Comparison of ENCODE assay signal across 2 cellular contexts in genomic region chr4:151110236-151110635, GRCh38.
TF ChIP-seq lines count a peak whose summit lies in the region.

No MANE protein-coding gene starts in this region.

TF ChIP-seq in IMR-90, 13 proteins besides CTCF, POLR2A, EP300 and RAD21:
- no peak for TF ChIP-seq RFX5 (IDR thresholded peaks at IDR 0.05; ENCODE audit: low read depth, low read length)
- no peak for TF ChIP-seq RCOR1 (IDR thresholded peaks at IDR 0.05; ENCODE audit: insufficient replicate concordance, low read length)
- no peak for TF ChIP-seq USF2 (IDR thresholded peaks at IDR 0.05; ENCODE audit: low read depth, low read length)
- no peak for TF ChIP-seq NFE2L2 (IDR thresholded peaks at IDR 0.05; ENCODE audit: low read depth, low read length)
- no peak for TF ChIP-seq MAFK (IDR thresholded peaks at IDR 0.05; ENCODE audit: low read depth, low read length)
- TF ChIP-seq CEBPB (IDR thresholded peaks at IDR 0.05; ENCODE audit: low read depth, low read length): no peak
- no peak for TF ChIP-seq SMC3 (IDR thresholded peaks at IDR 0.05; ENCODE audit: low read depth, low read length)
- TF ChIP-seq FOS (IDR thresholded peaks at IDR 0.05; ENCODE audit: low read depth, low read length): no peak
- TF ChIP-seq CHD1 (IDR thresholded peaks at IDR 0.05; ENCODE audit: low read depth, low read length): no peak
- no peak for TF ChIP-seq MAZ (IDR thresholded peaks at IDR 0.05; ENCODE audit: borderline replicate concordance, low read depth, low read length)
- TF ChIP-seq ELK1 (IDR thresholded peaks at IDR 0.05; ENCODE audit: borderline replicate concordance, low read depth, low read length): no peak
- no peak for TF ChIP-seq MXI1 (IDR thresholded peaks at IDR 0.05; ENCODE audit: borderline replicate concordance, low read depth, low read length)
- no peak for TF ChIP-seq BHLHE40 (IDR thresholded peaks at IDR 0.05; ENCODE audit: low read depth, low read length)

TF ChIP-seq in WTC11, 78 proteins besides CTCF, POLR2A, EP300 and RAD21:
- TF ChIP-seq NFE2L1 (CRISPR knock-in tag; IDR thresholded peaks at IDR 0.05): no peak
- no peak for TF ChIP-seq TEAD4 (CRISPR knock-in tag; IDR thresholded peaks at IDR 0.05)
- TF ChIP-seq FOXP1 (CRISPR knock-in tag; IDR thresholded peaks at IDR 0.05; ENCODE audit: borderline replicate concordance): no peak
- TF ChIP-seq GTF2I (CRISPR knock-in tag; conservative IDR thresholded peaks at IDR 0.05): peak; percentile 14; the same call in 1 of the 2 replicates
- no peak for TF ChIP-seq PRRX2 (CRISPR knock-in tag; IDR thresholded peaks at IDR 0.05)
- peak; percentile 90 for TF ChIP-seq ZNF121 (CRISPR knock-in tag; IDR thresholded peaks at IDR 0.05)
- peak; percentile 12; the same call in 1 of the 2 replicates for TF ChIP-seq ZNF532 (CRISPR knock-in tag; IDR thresholded peaks at IDR 0.05; ENCODE audit: borderline replicate concordance)
- no peak for TF ChIP-seq NFYB (CRISPR knock-in tag; conservative IDR thresholded peaks at IDR 0.05; ENCODE audit: low read depth)
